Comparison of ENCODE assay signal across 22 cellular contexts in genomic region chr2:11391941-11392266, GRCh38. TPM values are rescaled to one million over a fixed set of nuclear protein-coding genes. Genes with fewer than 3 reads are reported as not detected.
DNase-seq lines count a peak whose midpoint lies in the region; ATAC-seq, FAIRE-seq and TF ChIP-seq lines count a peak whose summit lies in the region.
"Had no signal": no experiment of that assay in that cellular context is flagged by ENCODE, and none has a peak within 500 bp of the region (broad histone marks: within the 10 kb centered on the region; RNA-seq: fewer than 3 reads in every experiment).

No MANE protein-coding gene starts in this region.

- H3K27ac Mint-ChIP-seq in Calu3 (ENCODE audit: unreplicated experiment) (peak overlapping the region; percentile 89), progenitor cell of endocrine pancreas (peak overlapping the region; percentile 77)
- H3K27ac Mint-ChIP-seq: IgD-negative memory B cell; stimulated activated naive CD8-positive, alpha-beta T cell treated with anti-CD3 and anti-CD28 coated beads, Interleukin-15, Interleukin-2, amounts not matched to agents 100 ng/mL and 50 ng/mL, for 24 hours; T-cell had no signal

- H3K4me1 ChIP-seq in gastroesophageal sphincter = peaks cover 0 to 89% (median 2%) of the 10 kb centered on the region in 3 donors
- no peaks in the 10 kb centered on the region for H3K4me1 ChIP-seq in Karpas-422 (ENCODE audit: low read length)

- TF ChIP-seq POLR2A in gastroesophageal sphincter (IDR thresholded peaks at IDR 0.05) = no peak

- intact Hi-C loops in Calu3 (cut with micrococcal nuclease; ENCODE audit: unreplicated experiment) = no loop called here

- H3K9me3 ChIP-seq in gastroesophageal sphincter (no peaks in the 10 kb centered on the region), Karpas-422 (ENCODE audit: low read length) (no peaks in the 10 kb centered on the region)

- H4K20me1 ChIP-seq in Karpas-422 (ENCODE audit: insufficient read depth, low read depth, low read length) = no peaks in the 10 kb centered on the region

- no peaks in the 10 kb centered on the region for H3K9me3 Mint-ChIP-seq in Calu3 (ENCODE audit: low read depth, unreplicated experiment)
- no peaks in the 10 kb centered on the region for H3K9me3 Mint-ChIP-seq in progenitor cell of endocrine pancreas (ENCODE audit: low read depth)
- H3K9me3 Mint-ChIP-seq: IgD-negative memory B cell; stimulated activated naive CD8-positive, alpha-beta T cell treated with anti-CD3 and anti-CD28 coated beads, Interleukin-15, Interleukin-2, amounts not matched to agents 100 ng/mL and 50 ng/mL, for 24 hours; T-cell had no signal

- H3K27me3 ChIP-seq in gastroesophageal sphincter (no peaks in the 10 kb centered on the region), Karpas-422 (ENCODE audit: low read length) (no peaks in the 10 kb centered on the region)

- 16 to 32% methylated on average over 3 of the region's 3 CpGs for WGBS in gastroesophageal sphincter (ENCODE audit: low coverage in 1 of 2), 2 donors

- H3K4me3 Mint-ChIP-seq in Calu3 (ENCODE audit: low read depth, unreplicated experiment) = no peak overlapping the region
- no peak overlapping the region for H3K4me3 Mint-ChIP-seq in progenitor cell of endocrine pancreas (ENCODE audit: low read depth)
- H3K4me3 Mint-ChIP-seq: IgD-negative memory B cell; stimulated activated naive CD8-positive, alpha-beta T cell treated with anti-CD3 and anti-CD28 coated beads, Interleukin-15, Interleukin-2, amounts not matched to agents 100 ng/mL and 50 ng/mL, for 24 hours; T-cell had no signal

- H3K4me3 ChIP-seq in gastroesophageal sphincter = no peak overlapping the region
- H3K4me3 ChIP-seq in Karpas-422 (ENCODE audit: low read length) = no peak overlapping the region

- H3K79me2 ChIP-seq in Karpas-422 (ENCODE audit: low read length) = no peaks in the 10 kb centered on the region

- no peak overlapping the region for H3K4me2 ChIP-seq in Karpas-422 (ENCODE audit: low read depth, low read length, poor library complexity, severe bottlenecking)

- no peak overlapping the region for H2AFZ ChIP-seq in Karpas-422 (ENCODE audit: low read length)

- no peak for TF ChIP-seq EP300 in gastroesophageal sphincter (IDR thresholded peaks at IDR 0.05)

- H3K36me3 ChIP-seq in gastroesophageal sphincter (no peaks in the 10 kb centered on the region), Karpas-422 (ENCODE audit: insufficient read depth, low read length) (no peaks in the 10 kb centered on the region)

- FAIRE-seq in frontal cortex (lab: Jason Lieb, UNC) = no peak
- FAIRE-seq: GM19239 had no signal

- CTCF ChIA-PET in Calu3 (lab: Charles Lee) = no interaction called here

- no peaks in the 10 kb centered on the region for H3K9me2 ChIP-seq in Karpas-422 (replicated peaks; ENCODE audit: insufficient read depth, low read length)

- ATAC-seq in gastroesophageal sphincter (peak; percentile 42), HG02981 (IDR thresholded peaks at IDR 0.05; ENCODE audit: unreplicated experiment) (no peak)
- ATAC-seq: T-cell had no signal

- peak overlapping the region; percentile 82 for H3K27ac ChIP-seq in angular gyrus (ENCODE audit: low read depth, low read length)
- peak overlapping the region; percentile 26 to 65 (median 58) for H3K27ac ChIP-seq in gastroesophageal sphincter
- H3K27ac ChIP-seq in Karpas-422 (ENCODE audit: low read length) = no peak overlapping the region

- H3K9ac ChIP-seq in Karpas-422 (ENCODE audit: low read length) = no peak overlapping the region

- no TSS peak for BruUV-seq in Calu3 (replicated peaks; lab: Mats Ljungman, UMichigan)

- DNase-seq in Calu3 = no peak
- no peak for DNase-seq in progenitor cell of endocrine pancreas (ENCODE audit: low spot score, unreplicated experiment)
- DNase-seq in frontal cortex (ENCODE audit: low spot score in 2 of 2) = no peak
- DNase-seq in DMS114 treated with DMSO at 0.1 percent for 48 hours (lab: John Stamatoyannopoulos, UW; ENCODE audit: unreplicated experiment) = no peak
- DNase-seq in Karpas-422 = no peak
- DNase-seq: activated CD4-positive, alpha-beta T cell treated with anti-CD3 and anti-CD28 coated beads, Interleukin-2, amount 50 U/mL, for 4 hours; activated naive CD4-positive, alpha-beta T cell treated with anti-CD3 and anti-CD28 coated beads, Interleukin-2, amount 50 U/mL, for 16 hours; activated T-cell treated with anti-CD3 and anti-CD28 coated beads, Interleukin-2, amount 50 U/mL, for 1 hour; effector CD8-positive, alpha-beta T cell; left cardiac atrium; NCI-H187; NCI-H345; NK-92 treated with Interleukin-12 subunit alpha and Interleukin-12 subunit beta, amount 100 ng/mL, for 24 hours; RPMI8226; stimulated activated CD4-positive, alpha-beta T cell treated with anti-CD3 and anti-CD28 coated beads, Interleukin-12 subunit alpha, Interleukin-12 subunit beta, amount 100 ng/mL, for 4 hours; T-cell had no signal

- TF ChIP-seq CTCF in Calu3 (IDR thresholded peaks at IDR 0.05; ENCODE audit: unreplicated experiment) = no peak
- no peak for TF ChIP-seq CTCF in gastroesophageal sphincter (IDR thresholded peaks at IDR 0.05)
- TF ChIP-seq CTCF in progenitor cell of endocrine pancreas (IDR thresholded peaks at IDR 0.05; ENCODE audit: unreplicated experiment) = no peak

- H3K4me1 Mint-ChIP-seq in Calu3 (ENCODE audit: low read depth, unreplicated experiment) (peaks cover 49% of the 10 kb centered on the region), progenitor cell of endocrine pancreas (ENCODE audit: low read depth) (peaks cover 21% of the 10 kb centered on the region)
- H3K4me1 Mint-ChIP-seq: T-cell had no signal

- H3K27me3 Mint-ChIP-seq in Calu3 (ENCODE audit: unreplicated experiment) (peaks cover 5% of the 10 kb centered on the region), progenitor cell of endocrine pancreas (peaks cover 7% of the 10 kb centered on the region)
- H3K27me3 Mint-ChIP-seq: IgD-negative memory B cell; stimulated activated naive CD8-positive, alpha-beta T cell treated with anti-CD3 and anti-CD28 coated beads, Interleukin-15, Interleukin-2, amounts not matched to agents 100 ng/mL and 50 ng/mL, for 24 hours had no signal

- peaks cover 9% of the 10 kb centered on the region for H3K36me3 Mint-ChIP-seq in Calu3 (ENCODE audit: insufficient read depth, unreplicated experiment)
- no peaks in the 10 kb centered on the region for H3K36me3 Mint-ChIP-seq in progenitor cell of endocrine pancreas (ENCODE audit: insufficient read depth)
- H3K36me3 Mint-ChIP-seq: IgD-negative memory B cell, T-cell had no signal

RNA-seq across cellular contexts. Expression of gene ROCK2, which starts 47.5 kb away (rescaled TPM):
- 30.8 and 35.3 TPM in 2 replicates for total RNA-seq in Calu3 (2022)
- 100 to 1,000 TPM; 102 to 130 (median 113) TPM for total RNA-seq in gastroesophageal sphincter
- 41.9 and 43.8 TPM in 2 replicates for total RNA-seq in progenitor cell of endocrine pancreas
- 50.5 TPM for total RNA-seq in frontal cortex
- total RNA-seq in Karpas-422 (2014; rRNA removed; shearing (Covaris generic); ENCODE audit: low replicate concordance) = 7.4 and 14.2 TPM in 2 replicates
